Comparison of ENCODE assay signal across 33 cellular contexts in genomic region chr1:202801169-202801568, GRCh38. TPM values are rescaled to one million over a fixed set of nuclear protein-coding genes. Genes with fewer than 3 reads are reported as not detected.
"Had no signal": no experiment of that assay in that cellular context is flagged by ENCODE, and none has a peak within 500 bp of the region (broad histone marks: within the 10 kb centered on the region; RNA-seq: fewer than 3 reads in every experiment).

No MANE protein-coding gene starts in this region.

- H3K4me3 Mint-ChIP-seq: activated CD4-positive, alpha-beta T cell treated with anti-CD3 and anti-CD28 coated beads, Interleukin-2, amount 10 ng/mL, durations not matched to agents 24 days and 14 days; activated CD8-positive, alpha-beta T cell treated with anti-CD3 and anti-CD28 coated beads for 36 hours; activated naive CD8-positive, alpha-beta T cell treated with anti-CD3 and anti-CD28 coated beads, Interleukin-2, amount 10 ng/mL, durations not matched to agents 7 days and 5 days; activated T-cell treated with anti-CD3 and anti-CD28 coated beads, Interleukin-2, amount 50 U/mL, for 72 hours; T-helper 1 cell treated with Interleukin-12 subunit alpha and Interleukin-12 subunit beta and Interleukin-4 antibody, amounts not matched to agents 30 μg/mL and 1 μg/mL, for 36 hours; T-helper 2 cell treated with Interferon-gamma antibody and Interleukin-4, amounts not matched to agents 5 μg/mL and 100 μg/mL, for 36 hours had no signal

- DNase-seq: activated CD4-positive, alpha-beta T cell treated with anti-CD3 and anti-CD28 coated beads, Interleukin-2, amount 10 ng/mL, durations not matched to agents 24 days and 14 days; activated CD4-positive, alpha-beta T cell treated with anti-CD3 and anti-CD28 coated beads, Interleukin-2, amount 50 U/mL, for 4 hours; activated CD8-positive, alpha-beta T cell treated with anti-CD3 and anti-CD28 coated beads for 36 hours; activated effector memory CD4-positive, alpha-beta T cell treated with anti-CD3 and anti-CD28 coated beads, Interleukin-2, amount 50 U/mL, for 16 hours; activated naive CD4-positive, alpha-beta T cell; activated naive CD8-positive, alpha-beta T cell treated with anti-CD3 and anti-CD28 coated beads, Interleukin-2, amount 10 ng/mL, durations not matched to agents 7 days and 5 days; activated T-cell treated with anti-CD3 and anti-CD28 coated beads, Interleukin-2, amount 50 U/mL, for 1 hour; activated T-cell treated with anti-CD3 and anti-CD28 coated beads, Interleukin-2, amount 50 U/mL, for 72 hours; amygdala; Karpas-422; KBM-7; MG63; NCI-H1048; NCI-H1105 treated with DMSO at 0.1 percent for 48 hours; NCI-H1436; NCI-H1694; NCI-H1930; NCI-H2081 treated with DMSO at 0.1 percent for 48 hours; NCI-H345; NCI-H510A; NCI-H526; NCI-H748 treated with DMSO at 0.1 percent for 48 hours; NK-92 treated with Interleukin-12 subunit alpha and Interleukin-12 subunit beta, amount 100 ng/mL, for 24 hours; PC-3; Peyer's patch; RPMI8226; SHP77 treated with DMSO at 0.1 percent for 48 hours had no signal

- H3K27me3 Mint-ChIP-seq: activated CD4-positive, alpha-beta T cell treated with anti-CD3 and anti-CD28 coated beads, Interleukin-2, amount 10 ng/mL, durations not matched to agents 24 days and 14 days; activated CD8-positive, alpha-beta T cell treated with anti-CD3 and anti-CD28 coated beads for 36 hours; activated naive CD4-positive, alpha-beta T cell treated with anti-CD3 and anti-CD28 coated beads, Interleukin-2, amount 50 U/mL, for 24 hours; activated naive CD8-positive, alpha-beta T cell treated with anti-CD3 and anti-CD28 coated beads, Interleukin-2, amount 10 ng/mL, durations not matched to agents 7 days and 5 days; activated T-helper 17 cell treated with anti-CD3 and anti-CD28 coated beads, Interleukin-2, amount 50 U/mL, for 72 hours had no signal

- H3K9me3 Mint-ChIP-seq: activated CD4-positive, alpha-beta T cell treated with anti-CD3 and anti-CD28 coated beads, Interleukin-2, amount 10 ng/mL, durations not matched to agents 24 days and 14 days; activated CD8-positive, alpha-beta T cell treated with anti-CD3 and anti-CD28 coated beads for 36 hours; activated naive CD4-positive, alpha-beta T cell treated with anti-CD3 and anti-CD28 coated beads, Interleukin-2, amount 50 U/mL, for 24 hours; activated naive CD8-positive, alpha-beta T cell treated with anti-CD3 and anti-CD28 coated beads, Interleukin-2, amount 10 ng/mL, durations not matched to agents 7 days and 5 days; activated T-cell treated with anti-CD3 and anti-CD28 coated beads, Interleukin-2, amount 50 U/mL, for 72 hours; activated T-helper 17 cell treated with anti-CD3 and anti-CD28 coated beads, Interleukin-2, amount 50 U/mL, for 72 hours; T-helper 1 cell treated with Interleukin-12 subunit alpha and Interleukin-12 subunit beta and Interleukin-4 antibody, amounts not matched to agents 30 μg/mL and 1 μg/mL, for 36 hours; T-helper 2 cell treated with Interferon-gamma antibody and Interleukin-4, amounts not matched to agents 5 μg/mL and 100 μg/mL, for 36 hours had no signal

- H3K27ac Mint-ChIP-seq: activated CD4-positive, alpha-beta T cell treated with anti-CD3 and anti-CD28 coated beads, Interleukin-2, amount 10 ng/mL, durations not matched to agents 24 days and 14 days; activated naive CD8-positive, alpha-beta T cell treated with anti-CD3 and anti-CD28 coated beads, Interleukin-2, amount 10 ng/mL, durations not matched to agents 7 days and 5 days; T-helper 1 cell treated with Interleukin-12 subunit alpha and Interleukin-12 subunit beta and Interleukin-4 antibody, amounts not matched to agents 30 μg/mL and 1 μg/mL, for 36 hours; T-helper 2 cell treated with Interferon-gamma antibody and Interleukin-4, amounts not matched to agents 5 μg/mL and 100 μg/mL, for 36 hours had no signal

- H3K9me3 ChIP-seq: ascending aorta, breast epithelium, MG63, Peyer's patch had no signal

- H3K27me3 ChIP-seq: ascending aorta, breast epithelium, MG63, Peyer's patch had no signal

- H3K4me3 ChIP-seq: ascending aorta, breast epithelium, MG63, Peyer's patch had no signal

- H3K27ac ChIP-seq: ascending aorta, breast epithelium, Peyer's patch had no signal

- H3K36me3 ChIP-seq: ascending aorta, breast epithelium, Peyer's patch had no signal

- ATAC-seq: activated CD8-positive, alpha-beta T cell treated with anti-CD3 and anti-CD28 coated beads for 36 hours; activated T-cell treated with anti-CD3 and anti-CD28 coated beads, Interleukin-2, amount 50 U/mL, for 72 hours; activated T-helper 17 cell treated with anti-CD3 and anti-CD28 coated beads, Interleukin-2, amount 50 U/mL, for 72 hours; PC-3 had no signal

RNA-seq across cellular contexts. Expression of gene PCAT6, which starts 9.6 kb away (rescaled TPM):
- total RNA-seq: ascending aorta, Peyer's patch had no signal
